ENCODE assay signal across 9 cellular contexts in the genomic region with DNA sequence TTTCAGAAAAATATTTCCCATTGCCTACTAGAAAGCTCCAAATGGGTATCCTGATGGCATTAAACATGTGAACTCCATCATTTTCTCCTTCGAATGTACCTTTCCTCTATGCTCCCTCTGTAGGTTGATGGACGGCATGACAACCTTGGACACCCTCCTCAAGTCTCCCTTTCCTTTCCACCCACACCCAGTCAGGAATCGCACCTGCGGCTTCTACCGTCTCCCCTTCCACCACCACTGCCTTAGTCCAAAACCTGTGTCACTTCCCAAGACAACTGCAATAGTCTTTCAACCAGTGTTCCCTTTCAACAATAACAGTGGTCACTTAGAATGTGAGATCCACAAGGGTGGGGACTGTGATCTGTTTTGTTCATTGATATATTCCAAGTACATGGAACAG.
DNase-seq lines count a peak whose midpoint lies in the region; ATAC-seq and TF ChIP-seq lines count a peak whose summit lies in the region.
"Had no signal": no experiment of that assay in that cellular context is flagged by ENCODE, and none has a peak within 500 bp of the region (broad histone marks: within the 10 kb centered on the region; RNA-seq: fewer than 3 reads in every experiment).

No MANE protein-coding gene starts in this region.

- DNase-seq in body of pancreas (peak in 3 of 4 donors; percentile 11 to 16 (median 15)), MG63 (no peak)
- DNase-seq in naive thymus-derived CD4-positive, alpha-beta T cell = peak in 6 of 9 donors; percentile 11 to 36 (median 28)
- no peak for DNase-seq in activated CD4-positive, CD25-positive, alpha-beta regulatory T cell treated with anti-CD3 and anti-CD28 coated beads, Interleukin-2, amount 50 U/mL, for 72 hours
- DNase-seq in activated CD4-positive, alpha-beta memory T cell treated with anti-CD3 and anti-CD28 coated beads, Interleukin-2, amount 10 ng/mL, durations not matched to agents 7 days and 5 days = no peak

- CTCF ChIA-PET in naive thymus-derived CD4-positive, alpha-beta T cell (lab: Charles Lee) = interaction anchor here (0.6 to 5.2 kb wide), 9 partner anchors 31 to 810 kb away, joined by 3 to 38 read pairs (median 4); no protein-coding TSS in a partner anchor
- CTCF ChIA-PET in activated CD4-positive, alpha-beta memory T cell treated with anti-CD3 and anti-CD28 coated beads, Interleukin-2, amount 10 ng/mL, durations not matched to agents 7 days and 5 days (lab: Charles Lee) = interaction anchor here (0.8 kb wide), 1 partner anchor 9 kb away, joined by 4 read pairs; no protein-coding TSS in a partner anchor

- H2AFZ ChIP-seq in KMS-11 (ENCODE audit: low read depth) = no peak overlapping the region

- H3K27ac Mint-ChIP-seq in naive thymus-derived CD4-positive, alpha-beta T cell = no peak overlapping the region
- no peak overlapping the region for H3K27ac Mint-ChIP-seq in activated CD4-positive, alpha-beta memory T cell treated with anti-CD3 and anti-CD28 coated beads, Interleukin-2, amount 10 ng/mL, durations not matched to agents 7 days and 5 days
- H3K27ac Mint-ChIP-seq: IgD-negative memory B cell had no signal

- no peaks in the 10 kb centered on the region for H3K4me1 ChIP-seq in DOHH2 (ENCODE audit: control insufficient read depth, low read length)
- no peaks in the 10 kb centered on the region for H3K4me1 ChIP-seq in KMS-11 (ENCODE audit: low read depth, poor library complexity, severe bottlenecking)
- H3K4me1 ChIP-seq in body of pancreas = no peaks in the 10 kb centered on the region
- H3K4me1 ChIP-seq in naive thymus-derived CD4-positive, alpha-beta T cell (ENCODE audit: control insufficient read depth in 2 of 2, insufficient read depth in 2 of 2, low read length in 2 of 2) = no peaks in the 10 kb centered on the region

- H3K27me3 ChIP-seq in DOHH2 (ENCODE audit: control insufficient read depth, low read length) (no peaks in the 10 kb centered on the region), KMS-11 (ENCODE audit: insufficient read depth, low read depth) (no peaks in the 10 kb centered on the region), body of pancreas (no peaks in the 10 kb centered on the region), MG63 (no peaks in the 10 kb centered on the region)
- no peaks in the 10 kb centered on the region for H3K27me3 ChIP-seq in naive thymus-derived CD4-positive, alpha-beta T cell (ENCODE audit: control insufficient read depth in 2 of 2, insufficient read depth in 2 of 2, low read length in 2 of 2)

- H3K4me3 Mint-ChIP-seq in naive thymus-derived CD4-positive, alpha-beta T cell = no peak overlapping the region
- no peak overlapping the region for H3K4me3 Mint-ChIP-seq in activated CD4-positive, alpha-beta memory T cell treated with anti-CD3 and anti-CD28 coated beads, Interleukin-2, amount 10 ng/mL, durations not matched to agents 7 days and 5 days
- H3K4me3 Mint-ChIP-seq: IgD-negative memory B cell had no signal

- WGBS in body of pancreas, 2 donors = 39 to 53% methylated on average over 5 of the region's 5 CpGs

- H3K36me3 ChIP-seq in DOHH2 (ENCODE audit: control insufficient read depth, low read length) (no peaks in the 10 kb centered on the region), KMS-11 (ENCODE audit: insufficient read depth) (no peaks in the 10 kb centered on the region), body of pancreas (replicated peaks in 1 of 2; ENCODE audit: insufficient read depth in 1 of 2, low read depth in 2 of 2) (no peaks in the 10 kb centered on the region), MG63 (no peaks in the 10 kb centered on the region)
- H3K36me3 ChIP-seq in naive thymus-derived CD4-positive, alpha-beta T cell (ENCODE audit: control insufficient read depth in 2 of 3, insufficient read depth in 3 of 3, low read length in 3 of 3) = no peaks in the 10 kb centered on the region

- H3K4me3 ChIP-seq in DOHH2 (ENCODE audit: low read length) (no peak overlapping the region), KMS-11 (IDR thresholded peaks at IDR 0.05; ENCODE audit: insufficient read depth, low read depth, low read length) (no peak overlapping the region), body of pancreas (no peak overlapping the region), MG63 (no peak overlapping the region)
- H3K4me3 ChIP-seq in naive thymus-derived CD4-positive, alpha-beta T cell (ENCODE audit: low read length) = no peak overlapping the region

- H3K4me1 Mint-ChIP-seq in naive thymus-derived CD4-positive, alpha-beta T cell = peaks cover 0 to 6% (median 0%) of the 10 kb centered on the region in 7 donors
- H3K4me1 Mint-ChIP-seq in activated CD4-positive, alpha-beta memory T cell treated with anti-CD3 and anti-CD28 coated beads, Interleukin-2, amount 10 ng/mL, durations not matched to agents 7 days and 5 days = peaks cover 11% of the 10 kb centered on the region
- H3K4me1 Mint-ChIP-seq: IgD-negative memory B cell had no signal

- H3K4me2 ChIP-seq in DOHH2 (ENCODE audit: low read length) (no peak overlapping the region), KMS-11 (no peak overlapping the region)

- no peaks in the 10 kb centered on the region for H4K20me1 ChIP-seq in DOHH2 (ENCODE audit: control insufficient read depth, insufficient read depth, low read depth, low read length)
- no peaks in the 10 kb centered on the region for H4K20me1 ChIP-seq in KMS-11 (ENCODE audit: insufficient read depth)

- H3K79me2 ChIP-seq in DOHH2 (ENCODE audit: control insufficient read depth, low read length) (no peaks in the 10 kb centered on the region), KMS-11 (ENCODE audit: insufficient read depth, low read depth) (no peaks in the 10 kb centered on the region)

- no peak for TF ChIP-seq POLR2A in body of pancreas (IDR thresholded peaks at IDR 0.05)

- no peaks in the 10 kb centered on the region for H3K9me3 Mint-ChIP-seq in naive thymus-derived CD4-positive, alpha-beta T cell
- no peaks in the 10 kb centered on the region for H3K9me3 Mint-ChIP-seq in activated CD4-positive, alpha-beta memory T cell treated with anti-CD3 and anti-CD28 coated beads, Interleukin-2, amount 10 ng/mL, durations not matched to agents 7 days and 5 days

- POLR2A ChIA-PET in naive thymus-derived CD4-positive, alpha-beta T cell (lab: Charles Lee) = no interaction called here
- POLR2A ChIA-PET in activated CD4-positive, alpha-beta memory T cell treated with anti-CD3 and anti-CD28 coated beads, Interleukin-2, amount 10 ng/mL, durations not matched to agents 7 days and 5 days (lab: Charles Lee) = no interaction called here

- no peaks in the 10 kb centered on the region for H3F3A ChIP-seq in DOHH2 (ENCODE audit: control insufficient read depth, insufficient read depth)

- intact Hi-C loops in body of pancreas (cut with DNase I) = no loop called here
- intact Hi-C loops in naive thymus-derived CD4-positive, alpha-beta T cell (cut with micrococcal nuclease) = loop anchor here (1.0 to 10.0 kb wide), 6 partner anchors 238 to 562 kb away; no protein-coding TSS in a partner anchor

- H3K36me3 Mint-ChIP-seq in naive thymus-derived CD4-positive, alpha-beta T cell = no peaks in the 10 kb centered on the region
- no peaks in the 10 kb centered on the region for H3K36me3 Mint-ChIP-seq in activated CD4-positive, alpha-beta memory T cell treated with anti-CD3 and anti-CD28 coated beads, Interleukin-2, amount 10 ng/mL, durations not matched to agents 7 days and 5 days (ENCODE audit: low read depth)

- ATAC-seq in body of pancreas = no peak
- ATAC-seq in naive thymus-derived CD4-positive, alpha-beta T cell = peak; percentile 37
- ATAC-seq in HG02798 (IDR thresholded peaks at IDR 0.05; ENCODE audit: poor library complexity, unreplicated experiment) = no peak

- H3K9ac ChIP-seq in KMS-11 = no peak overlapping the region

- TF ChIP-seq CTCF in DOHH2 (IDR thresholded peaks at IDR 0.05; ENCODE audit: low read depth, low read length, poor library complexity, severe bottlenecking) (peak; percentile 47), KMS-11 (conservative IDR thresholded peaks at IDR 0.05; ENCODE audit: low read depth, low read length) (peak; percentile 74), body of pancreas (IDR thresholded peaks at IDR 0.05) (peak; percentile 16 to 63 (median 41))

- no peaks in the 10 kb centered on the region for H3K9me2 ChIP-seq in DOHH2 (replicated peaks; ENCODE audit: control insufficient read depth, low read length)

- no peaks in the 10 kb centered on the region for H3K9me3 ChIP-seq in DOHH2 (ENCODE audit: control insufficient read depth, insufficient read depth, low read length)
- no peaks in the 10 kb centered on the region for H3K9me3 ChIP-seq in body of pancreas
- no peaks in the 10 kb centered on the region for H3K9me3 ChIP-seq in naive thymus-derived CD4-positive, alpha-beta T cell (ENCODE audit: control insufficient read depth in 2 of 3, low read length in 3 of 3)
- no peaks in the 10 kb centered on the region for H3K9me3 ChIP-seq in MG63

- peaks cover 0 to 7% (median 0%) of the 10 kb centered on the region in 5 donors for H3K27me3 Mint-ChIP-seq in naive thymus-derived CD4-positive, alpha-beta T cell
- no peaks in the 10 kb centered on the region for H3K27me3 Mint-ChIP-seq in activated CD4-positive, alpha-beta memory T cell treated with anti-CD3 and anti-CD28 coated beads, Interleukin-2, amount 10 ng/mL, durations not matched to agents 7 days and 5 days

- no peak overlapping the region for H3K27ac ChIP-seq in DOHH2 (ENCODE audit: low read depth, low read length)
- no peak overlapping the region for H3K27ac ChIP-seq in KMS-11
- no peak overlapping the region for H3K27ac ChIP-seq in body of pancreas
- no peak overlapping the region for H3K27ac ChIP-seq in naive thymus-derived CD4-positive, alpha-beta T cell (ENCODE audit: low read depth, low read length)

Comparison
In these comparisons a context has a peak if more than half of its experiments do, and no peak if none do; other contexts are left out.
1. DNase-seq: peak in body of pancreas (3 of 4) and naive thymus-derived CD4-positive, alpha-beta T cell (6 of 9); none in MG63 (single experiment), activated CD4-positive, CD25-positive, alpha-beta regulatory T cell treated with anti-CD3 and anti-CD28 coated beads, Interleukin-2, amount 50 U/mL, for 72 hours (single experiment) and activated CD4-positive, alpha-beta memory T cell treated with anti-CD3 and anti-CD28 coated beads, Interleukin-2, amount 10 ng/mL, durations not matched to agents 7 days and 5 days (single experiment).
2. Peak in every context shown above with its lines, with median percentiles within 50 percentile points of each other: CTCF ChIP-seq.